In the genomic region with DNA sequence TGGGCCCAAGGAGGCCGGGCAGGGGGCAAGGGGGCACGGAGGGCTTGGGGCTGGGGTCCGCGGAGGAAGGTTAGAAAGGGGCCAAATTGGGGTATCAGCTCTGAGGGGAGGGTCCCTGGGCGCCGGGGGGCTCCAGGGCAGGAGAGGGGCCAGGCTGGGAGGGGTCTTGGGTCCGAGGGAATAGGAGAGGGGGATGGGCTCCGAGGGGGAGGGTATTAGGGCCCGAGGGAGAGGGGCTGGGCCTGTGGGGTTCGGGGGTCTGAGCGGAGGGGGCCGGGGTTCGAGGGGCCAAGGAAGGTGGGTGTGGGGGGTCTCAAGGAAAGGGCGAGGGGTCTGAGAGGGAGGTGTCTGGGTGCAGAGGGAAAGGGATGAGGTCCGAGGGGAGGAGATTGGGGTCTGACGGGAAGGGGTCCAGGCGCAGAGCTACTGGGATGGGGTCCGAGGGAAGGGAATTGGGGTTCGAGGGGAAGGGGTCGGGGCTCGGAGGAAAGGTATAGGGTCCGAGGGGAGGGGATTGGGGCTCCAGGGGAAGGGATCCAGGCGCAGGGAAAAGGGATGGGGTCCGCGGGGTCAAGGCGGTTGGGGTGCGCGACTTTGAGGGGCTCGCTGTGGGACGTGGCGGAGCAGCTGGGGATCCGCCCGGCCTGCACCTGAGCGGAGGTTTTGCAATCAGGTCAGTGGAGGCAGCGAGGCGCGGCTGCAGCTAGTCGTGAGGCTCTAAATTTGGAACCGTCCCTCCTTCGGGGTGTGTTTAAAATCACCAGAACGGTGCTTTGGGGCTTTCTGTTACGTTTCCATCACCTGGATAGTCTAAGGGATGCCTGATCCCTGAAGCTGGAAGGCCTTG, we compare ENCODE assay signal across 8 cellular contexts. TPM values are rescaled to one million over a fixed set of nuclear protein-coding genes. Genes with fewer than 3 reads are reported as not detected.
A peak's percentile ranks its signal among the peaks of the same experiment; 100 is the strongest.
DNase-seq lines count a peak whose midpoint lies in the region; ATAC-seq and TF ChIP-seq lines count a peak whose summit lies in the region.

No MANE protein-coding gene starts in this region.

- DNase-seq in GM13976 (ENCODE audit: low spot score) (peak; percentile 80), SK-N-MC (ENCODE audit: low read depth, low spot score) (no peak), fibroblast of villous mesenchyme (ENCODE audit: low read depth) (no peak), psoas muscle (peak; percentile 33 to 64), NCI-H2171 (lab: John Stamatoyannopoulos, UW) (no peak), superior temporal gyrus (ENCODE audit: extremely low spot score) (no peak)

- H3K9me3 ChIP-seq in SK-N-MC (ENCODE audit: low read depth, low read length) (no peaks in the 10 kb centered on the region), psoas muscle (no peaks in the 10 kb centered on the region)

- ATAC-seq in psoas muscle (peak; percentile 26 to 67 (median 52)), HG02763 (IDR thresholded peaks at IDR 0.05; ENCODE audit: unreplicated experiment) (no peak), GM19397 (IDR thresholded peaks at IDR 0.05; ENCODE audit: unreplicated experiment) (no peak)

- H3K4me1 ChIP-seq in psoas muscle: peaks cover 20% of the 10 kb centered on the region

- in situ Hi-C loops in GM13976 (cut with MboI; ENCODE audit: low sequenced_read_pairs, unreplicated experiment): no loop called here

- TF ChIP-seq CTCF in GM13976 (IDR thresholded peaks at IDR 0.05; ENCODE audit: borderline replicate concordance, control extremely low read depth, extremely low read depth, insufficient read depth, missing control alignments) (no peak), fibroblast of villous mesenchyme (IDR thresholded peaks at IDR 0.05; ENCODE audit: insufficient read depth, low read depth, low read length) (no peak), psoas muscle (IDR thresholded peaks at IDR 0.05) (no peak)

- intact Hi-C loops in psoas muscle (cut with DNase I): loop anchor here in 1 of 2 donors (10.0 kb wide), 1 partner anchor 124 kb away; a partner anchor contains a TSS

- H3K27me3 ChIP-seq in psoas muscle (ENCODE audit: insufficient read depth in 3 of 3, low read length in 2 of 3): no peaks in the 10 kb centered on the region

- H3K9ac ChIP-seq in SK-N-MC (ENCODE audit: insufficient read length): peak overlapping the region; percentile 95

- peak overlapping the region; percentile 91 for H3K4me3 ChIP-seq in SK-N-MC
- H3K4me3 ChIP-seq in fibroblast of villous mesenchyme (ENCODE audit: low read depth, low read length): peak overlapping the region; percentile 89
- peak overlapping the region; percentile 79 for H3K4me3 ChIP-seq in psoas muscle

- peaks cover 6% of the 10 kb centered on the region for H3K36me3 ChIP-seq in SK-N-MC (ENCODE audit: insufficient read depth, low read length)
- H3K36me3 ChIP-seq in psoas muscle (ENCODE audit: insufficient read depth in 1 of 2, low read depth in 1 of 2): peaks cover 0 to 3% of the 10 kb centered on the region in 2 donors

- 2 to 3% (median 3%) methylated on average over 39 to 42 of the region's 42 CpGs for WGBS in psoas muscle, 3 donors

- H3K27ac ChIP-seq in SK-N-MC: no peak overlapping the region
- peak overlapping the region; percentile 88 for H3K27ac ChIP-seq in psoas muscle

RNA-seq across cellular contexts. Expression of a gene that starts 0.7 kb away (rescaled TPM):
- 358 and 406 TPM in 2 replicates for total RNA-seq in fibroblast of villous mesenchyme
- total RNA-seq in psoas muscle: 100 to 1,000 TPM in 2 of 4 donors, 10 to 100 TPM in 2; 60.0 to 117 (median 91.2) TPM
- polyA plus RNA-seq in psoas muscle: 10 to 100 TPM; 44.1 to 91.2 (median 88.4) TPM

Comparison
In these comparisons a context has a peak if more than half of its experiments do, and no peak if none do; other contexts are left out.
1. DNase-seq: peak in GM13976 (single experiment) and psoas muscle (2 of 2); none in SK-N-MC (single experiment), fibroblast of villous mesenchyme (single experiment), NCI-H2171 (single experiment) and superior temporal gyrus (single experiment).
2. ATAC-seq: peak in psoas muscle (4 of 4); none in HG02763 (single experiment) and GM19397 (single experiment).
3. Peak in every context shown above with its lines, with median percentiles within 50 percentile points of each other: H3K4me3 ChIP-seq.